Comparison of ENCODE assay signal across 8 cellular contexts in the genomic region with DNA sequence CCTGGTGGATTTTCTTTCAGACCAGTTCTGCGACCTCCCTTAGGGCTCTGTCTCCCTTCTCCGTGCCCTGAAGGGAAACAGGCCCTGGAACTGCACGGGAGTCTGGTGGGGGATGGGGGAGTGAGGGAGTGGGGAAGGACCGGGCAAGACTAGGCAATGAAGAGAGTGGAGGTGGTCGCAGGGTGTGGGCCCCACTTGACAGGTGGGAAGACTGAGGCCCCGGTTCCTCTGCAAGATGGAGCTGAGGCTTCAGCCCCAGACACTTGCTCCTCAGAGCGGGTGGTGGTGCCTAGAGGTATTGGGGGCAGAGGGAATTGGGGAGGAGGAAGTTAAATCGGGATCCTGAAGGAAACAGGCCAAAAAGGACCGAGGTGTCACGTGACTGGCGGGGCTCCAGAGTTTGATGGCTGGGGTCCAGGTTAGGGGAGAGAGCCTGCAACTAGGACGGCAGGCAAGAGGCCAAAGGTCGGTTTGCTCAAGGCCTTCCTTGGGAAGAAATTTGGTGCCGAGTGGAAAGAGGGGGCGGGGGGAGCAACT. TPM values are rescaled to one million over a fixed set of nuclear protein-coding genes. Genes with fewer than 3 reads are reported as not detected.
DNase-seq lines count a peak whose midpoint lies in the region; ATAC-seq, FAIRE-seq and TF ChIP-seq lines count a peak whose summit lies in the region.

No MANE protein-coding gene starts in this region.

- no peak for TF ChIP-seq CTCF in BJ (IDR thresholded peaks at IDR 0.05; ENCODE audit: insufficient read depth, low read depth, low read length)
- TF ChIP-seq CTCF in OCI-LY1 (IDR thresholded peaks at IDR 0.05; ENCODE audit: low read length), result no peak
- TF ChIP-seq CTCF in endothelial cell of umbilical vein (IDR thresholded peaks at IDR 0.05; ENCODE audit: extremely low read depth in 1 of 2, insufficient read depth in 1 of 2, low read depth in 1 of 2, low read length in 2 of 2), result no peak
- no peak for TF ChIP-seq CTCF in GM13977 (IDR thresholded peaks at IDR 0.05; ENCODE audit: extremely low read depth, insufficient read depth, missing control alignments)

- dilution Hi-C loops in endothelial cell of umbilical vein (cut with MboI; ENCODE audit: extremely low pct_ligation_motif_present, low sequenced_read_pairs), result no loop called here

- no peak for TF ChIP-seq POLR2A in endothelial cell of umbilical vein (IDR thresholded peaks at IDR 0.05; ENCODE audit: low read depth, low read length)

- 0 out of 2 replicates have a peak, but pooled peaks cover 3% of the 10 kb centered on the region for H3F3A ChIP-seq in OCI-LY1 (ENCODE audit: insufficient read depth, low read length)

- H3K4me1 ChIP-seq in OCI-LY1 (ENCODE audit: insufficient read depth, low read length, severe bottlenecking) (peaks cover 8% of the 10 kb centered on the region), endothelial cell of umbilical vein (ENCODE audit: control insufficient read depth, extremely low read depth, insufficient read depth, low read length) (peaks cover 18% of the 10 kb centered on the region), mucosa of rectum (ENCODE audit: control insufficient read depth in 2 of 2, insufficient read depth in 2 of 2, low read length in 2 of 2) (peaks cover 15 to 22% of the 10 kb centered on the region in 2 donors)

- no peaks in the 10 kb centered on the region for H3K9me1 ChIP-seq in endothelial cell of umbilical vein (replicated peaks; ENCODE audit: control insufficient read depth, extremely low read depth, insufficient read depth, low read length)

- H3K27ac ChIP-seq in OCI-LY1 (ENCODE audit: low read depth, low read length, poor library complexity, severe bottlenecking), result no peak overlapping the region
- no peak overlapping the region for H3K27ac ChIP-seq in endothelial cell of umbilical vein (ENCODE audit: insufficient read depth, low read depth, low read length)
- peak overlapping the region; percentile 62 to 80 for H3K27ac ChIP-seq in mucosa of rectum (ENCODE audit: low read depth in 2 of 2, low read length in 2 of 2)

- no peaks in the 10 kb centered on the region for H3K9me3 ChIP-seq in OCI-LY1 (ENCODE audit: low read length)
- H3K9me3 ChIP-seq in endothelial cell of umbilical vein (replicated peaks; ENCODE audit: control insufficient read depth, insufficient read depth, low read length), result no peaks in the 10 kb centered on the region
- no peaks in the 10 kb centered on the region for H3K9me3 ChIP-seq in mucosa of rectum (ENCODE audit: control insufficient read depth in 2 of 2, low read length in 2 of 2)

- H3K36me3 ChIP-seq in BJ (ENCODE audit: control insufficient read depth, insufficient read depth, low read length) (peaks cover 2% of the 10 kb centered on the region), OCI-LY1 (ENCODE audit: insufficient read depth, low read length) (no peaks in the 10 kb centered on the region), endothelial cell of umbilical vein (ENCODE audit: control insufficient read depth in 2 of 2, extremely low read depth in 1 of 2, insufficient read depth in 2 of 2, low read length in 2 of 2) (peaks cover 0 to 2% of the 10 kb centered on the region in 2 experiments), mucosa of rectum (ENCODE audit: control insufficient read depth in 2 of 2, insufficient read depth in 2 of 2, low read length in 2 of 2) (peaks cover 0 to 2% of the 10 kb centered on the region in 2 donors)

- no peak for FAIRE-seq in endothelial cell of umbilical vein (lab: Jason Lieb, UNC)

- no peak overlapping the region for H2AFZ ChIP-seq in OCI-LY1 (ENCODE audit: low read length)
- peak overlapping the region; percentile 97 for H2AFZ ChIP-seq in endothelial cell of umbilical vein (ENCODE audit: low read depth, low read length)

- POLR2A ChIA-PET in BJ (lab: Charles Lee) (interaction anchor here (0.5 to 0.6 kb wide), 2 partner anchors 9 to 10 kb away, joined by 5 to 8 read pairs; no protein-coding TSS in a partner anchor), endothelial cell of umbilical vein (lab: Charles Lee) (interaction anchor here (0.7 kb wide), 1 partner anchor 23 kb away, joined by 3 read pairs; the partner anchor contains the start of gene ARPC4)

- H3K9ac ChIP-seq in OCI-LY1 (ENCODE audit: low read length), result no peak overlapping the region
- peak overlapping the region; percentile 73 for H3K9ac ChIP-seq in endothelial cell of umbilical vein (replicated peaks; ENCODE audit: extremely low read depth, insufficient read depth, low read length)
- peak overlapping the region; percentile 72 to 86 for H3K9ac ChIP-seq in mucosa of rectum (ENCODE audit: low read depth in 1 of 2, low read length in 2 of 2)

- ATAC-seq in GM18873 (IDR thresholded peaks at IDR 0.05; ENCODE audit: low FRiP score, unreplicated experiment) (no peak), GM18858 (IDR thresholded peaks at IDR 0.05; ENCODE audit: unreplicated experiment) (no peak)

- in situ Hi-C loops in GM13977 (cut with MboI; ENCODE audit: low pct_unique_long_range_greater_than_20kb, low sequenced_read_pairs, unreplicated experiment), result no loop called here

- no TSS peak for BruUV-seq in endothelial cell of umbilical vein (replicated peaks; lab: Mats Ljungman, UMichigan)

- H3K4me3 ChIP-seq in BJ (ENCODE audit: low read depth, low read length) (peak overlapping the region; percentile 69), OCI-LY1 (ENCODE audit: low read depth, low read length, poor library complexity, severe bottlenecking) (no peak overlapping the region), endothelial cell of umbilical vein (replicated peaks in 1 of 3; ENCODE audit: insufficient read depth in 1 of 3, low read depth in 1 of 3, low read length in 3 of 3) (peak overlapping the region; percentile 60 to 65 (median 62)), mucosa of rectum (ENCODE audit: low read length in 2 of 2) (peak overlapping the region; percentile 60 to 79)

- H3K79me2 ChIP-seq in OCI-LY1 (ENCODE audit: insufficient read depth, low read length), result no peaks in the 10 kb centered on the region
- peaks cover 6% of the 10 kb centered on the region for H3K79me2 ChIP-seq in endothelial cell of umbilical vein (ENCODE audit: control insufficient read depth, insufficient read depth, low read length)

- H3K9me2 ChIP-seq in OCI-LY1 (ENCODE audit: low read depth, low read length), result no peaks in the 10 kb centered on the region

- H3K27me3 ChIP-seq in BJ (ENCODE audit: control insufficient read depth, insufficient read depth, low read length), result no peaks in the 10 kb centered on the region
- H3K27me3 ChIP-seq in OCI-LY1 (ENCODE audit: insufficient read depth, low read length), result no peaks in the 10 kb centered on the region
- H3K27me3 ChIP-seq in endothelial cell of umbilical vein (ENCODE audit: control insufficient read depth in 2 of 2, insufficient read depth in 2 of 2, low read length in 2 of 2), result no peaks in the 10 kb centered on the region
- no peaks in the 10 kb centered on the region for H3K27me3 ChIP-seq in mucosa of rectum (ENCODE audit: control insufficient read depth in 2 of 2, insufficient read depth in 2 of 2, low read length in 2 of 2)

- intact Hi-C loops in endothelial cell of umbilical vein (cut with micrococcal nuclease), result no loop called here

- H3K4me2 ChIP-seq in OCI-LY1 (ENCODE audit: low read length) (peak overlapping the region; percentile 51; the same call in 1 of the 2 replicates), endothelial cell of umbilical vein (ENCODE audit: insufficient read depth, low read length) (peak overlapping the region; percentile 83)

- CTCF ChIA-PET in BJ (lab: Yijun Ruan, JAX) (interaction anchor here (0.6 kb wide), 1 partner anchor 15 kb away, joined by 4 read pairs; no protein-coding TSS in a partner anchor), endothelial cell of umbilical vein (lab: Charles Lee) (interaction anchor here (0.7 to 1.1 kb wide), 2 partner anchors 10 to 12 kb away, joined by 3 read pairs; no protein-coding TSS in a partner anchor)

- DNase-seq in BJ (ENCODE audit: low read depth) (no peak), endothelial cell of umbilical vein (ENCODE audit: low read depth, low spot score) (no peak), GM13977 (ENCODE audit: low spot score) (no peak), iPS-NIHi11 (ENCODE audit: low spot score) (no peak)

- H4K20me1 ChIP-seq in OCI-LY1 (ENCODE audit: insufficient read depth, low read length) (no peaks in the 10 kb centered on the region), endothelial cell of umbilical vein (replicated peaks; ENCODE audit: control insufficient read depth, extremely low read depth, insufficient read depth, low read length) (no peaks in the 10 kb centered on the region)

RNA-seq across cellular contexts. Expression of gene CAMK1, which starts 0.6 kb away (rescaled TPM):
- polyA plus RNA-seq in BJ (2011; rRNA removed), result 21.6 and 32.6 TPM in 2 replicates
- 7.5 and 8.7 TPM in 2 replicates for polyA minus RNA-seq in BJ (2011; rRNA and poly(A)+ RNA removed)
- 23.5 and 25.7 TPM in 2 replicates for total RNA-seq in endothelial cell of umbilical vein
- 24.4 and 28.4 TPM in 2 replicates for polyA plus RNA-seq in endothelial cell of umbilical vein
- 27.5 and 32.0 TPM in 2 replicates for polyA plus RNA-seq in endothelial cell of umbilical vein (2011; cell fraction: cytosol; rRNA removed)
- polyA plus RNA-seq in endothelial cell of umbilical vein (2011; cell fraction: nucleus; rRNA removed), result 23.2 and 25.2 TPM in 2 replicates
- polyA plus RNA-seq in endothelial cell of umbilical vein (2012), result 21.5 and 22.5 TPM in 2 replicates
- 15.4 and 16.6 TPM in 2 replicates for polyA minus RNA-seq in endothelial cell of umbilical vein
- 2.2 TPM for polyA minus RNA-seq in endothelial cell of umbilical vein (2011; cell fraction: cytosol; rRNA and poly(A)+ RNA removed)
- 5.2 and 8.0 TPM in 2 replicates for polyA minus RNA-seq in endothelial cell of umbilical vein (2011; cell fraction: nucleus; rRNA and poly(A)+ RNA removed)

RNA-seq across cellular contexts. Expression of gene OGG1, which starts 20.6 kb away (rescaled TPM):
- polyA plus RNA-seq in BJ (2011; rRNA removed) (27.3 and 40.9 TPM in 2 replicates), endothelial cell of umbilical vein (32.1 and 36.2 TPM in 2 replicates)
- polyA minus RNA-seq in BJ (2011; rRNA and poly(A)+ RNA removed), result 19.1 and 58.9 TPM in 2 replicates
- 24.1 and 27.2 TPM in 2 replicates for total RNA-seq in endothelial cell of umbilical vein
- 25.8 and 27.0 TPM in 2 replicates for polyA plus RNA-seq in endothelial cell of umbilical vein (2011; cell fraction: cytosol; rRNA removed)
- 36.0 and 36.3 TPM in 2 replicates for polyA plus RNA-seq in endothelial cell of umbilical vein (2011; cell fraction: nucleus; rRNA removed)
- polyA plus RNA-seq in endothelial cell of umbilical vein (2012), result 14.5 and 19.7 TPM in 2 replicates
- polyA minus RNA-seq in endothelial cell of umbilical vein, result 49.9 and 61.9 TPM in 2 replicates
- 25.4 TPM for polyA minus RNA-seq in endothelial cell of umbilical vein (2011; cell fraction: cytosol; rRNA and poly(A)+ RNA removed)
- 37.2 and 41.7 TPM in 2 replicates for polyA minus RNA-seq in endothelial cell of umbilical vein (2011; cell fraction: nucleus; rRNA and poly(A)+ RNA removed)

RNA-seq across cellular contexts. Expression of gene TADA3, which starts 21.9 kb away (rescaled TPM):
- polyA plus RNA-seq in BJ (2011; rRNA removed), result 84.6 and 113 TPM in 2 replicates
- polyA minus RNA-seq in BJ (2011; rRNA and poly(A)+ RNA removed), result 48.2 and 71.8 TPM in 2 replicates
- total RNA-seq in endothelial cell of umbilical vein, result 31.0 and 31.3 TPM in 2 replicates
- 27.8 and 29.6 TPM in 2 replicates for polyA plus RNA-seq in endothelial cell of umbilical vein
- 31.2 and 37.0 TPM in 2 replicates for polyA plus RNA-seq in endothelial cell of umbilical vein (2011; cell fraction: cytosol; rRNA removed)
- 20.8 and 21.0 TPM in 2 replicates for polyA plus RNA-seq in endothelial cell of umbilical vein (2011; cell fraction: nucleus; rRNA removed)
- 20.0 and 24.6 TPM in 2 replicates for polyA plus RNA-seq in endothelial cell of umbilical vein (2012)
- 20.5 and 20.7 TPM in 2 replicates for polyA minus RNA-seq in endothelial cell of umbilical vein
- polyA minus RNA-seq in endothelial cell of umbilical vein (2011; cell fraction: cytosol; rRNA and poly(A)+ RNA removed), result 25.8 TPM
- 8.2 and 8.4 TPM in 2 replicates for polyA minus RNA-seq in endothelial cell of umbilical vein (2011; cell fraction: nucleus; rRNA and poly(A)+ RNA removed)

RNA-seq across cellular contexts. Expression of gene ARPC4, which starts 22.5 kb away (rescaled TPM):
- 238 and 257 TPM in 2 replicates for polyA plus RNA-seq in BJ (2011; rRNA removed)
- polyA minus RNA-seq in BJ (2011; rRNA and poly(A)+ RNA removed), result 111 and 168 TPM in 2 replicates
- 197 TPM in 2 replicates for total RNA-seq in endothelial cell of umbilical vein
- 181 and 217 TPM in 2 replicates for polyA plus RNA-seq in endothelial cell of umbilical vein
- 216 and 218 TPM in 2 replicates for polyA plus RNA-seq in endothelial cell of umbilical vein (2011; cell fraction: cytosol; rRNA removed)
- 102 and 119 TPM in 2 replicates for polyA plus RNA-seq in endothelial cell of umbilical vein (2011; cell fraction: nucleus; rRNA removed)
- polyA plus RNA-seq in endothelial cell of umbilical vein (2012), result 138 and 169 TPM in 2 replicates
- 157 and 160 TPM in 2 replicates for polyA minus RNA-seq in endothelial cell of umbilical vein
- polyA minus RNA-seq in endothelial cell of umbilical vein (2011; cell fraction: cytosol; rRNA and poly(A)+ RNA removed), result 112 TPM
- polyA minus RNA-seq in endothelial cell of umbilical vein (2011; cell fraction: nucleus; rRNA and poly(A)+ RNA removed), result 71.5 and 76.3 TPM in 2 replicates

RNA-seq across cellular contexts. Expression of gene BRPF1, which starts 38.8 kb away (rescaled TPM):
- polyA plus RNA-seq in BJ (2011; rRNA removed) (5.7 and 10.0 TPM in 2 replicates), endothelial cell of umbilical vein (12.5 and 13.8 TPM in 2 replicates)
- polyA minus RNA-seq in BJ (2011; rRNA and poly(A)+ RNA removed), result 13.0 and 15.8 TPM in 2 replicates
- total RNA-seq in endothelial cell of umbilical vein, result 23.2 and 26.2 TPM in 2 replicates
- 12.4 and 13.7 TPM in 2 replicates for polyA plus RNA-seq in endothelial cell of umbilical vein (2011; cell fraction: cytosol; rRNA removed)
- 34.9 and 37.8 TPM in 2 replicates for polyA plus RNA-seq in endothelial cell of umbilical vein (2011; cell fraction: nucleus; rRNA removed)
- polyA plus RNA-seq in endothelial cell of umbilical vein (2012), result 12.4 and 13.5 TPM in 2 replicates
- 18.6 and 18.7 TPM in 2 replicates for polyA minus RNA-seq in endothelial cell of umbilical vein
- 13.8 TPM for polyA minus RNA-seq in endothelial cell of umbilical vein (2011; cell fraction: cytosol; rRNA and poly(A)+ RNA removed)
- 15.6 and 22.6 TPM in 2 replicates for polyA minus RNA-seq in endothelial cell of umbilical vein (2011; cell fraction: nucleus; rRNA and poly(A)+ RNA removed)

Comparison
In these comparisons a context has a peak if more than half of its experiments do, and no peak if none do; other contexts are left out.
1. H3K27ac ChIP-seq: peak in mucosa of rectum (2 of 2); none in OCI-LY1 (single experiment) and endothelial cell of umbilical vein (single experiment).